ENCODE assay signal across 2 cellular contexts in genomic region chr19:584240-585001, GRCh38.
A peak's percentile ranks its signal among the peaks of the same experiment; 100 is the strongest.
TF ChIP-seq lines count a peak whose summit lies in the region.

No MANE protein-coding gene starts in this region.

TF ChIP-seq in endothelial cell of umbilical vein, 7 proteins besides CTCF, POLR2A, EP300 and RAD21 (continued from another document):
- peak; percentile 74 for TF ChIP-seq POLR2AphosphoS5 (IDR thresholded peaks at IDR 0.05; ENCODE audit: insufficient read depth, low read depth, low read length)

TF ChIP-seq in neural cell, 6 proteins besides CTCF, POLR2A, EP300 and RAD21:
- TF ChIP-seq MXI1 (conservative IDR thresholded peaks at IDR 0.05; ENCODE audit: poor library complexity, severe bottlenecking), result no peak
- TF ChIP-seq REST (IDR thresholded peaks at IDR 0.05; ENCODE audit: borderline replicate concordance), result no peak
- peak; percentile 38 for TF ChIP-seq SMC3 (conservative IDR thresholded peaks at IDR 0.05; ENCODE audit: poor library complexity)
- no peak for TF ChIP-seq EZH2 (IDR thresholded peaks at IDR 0.05; ENCODE audit: borderline replicate concordance, insufficient read depth, low read length, poor library complexity, severe bottlenecking)
- TF ChIP-seq POLR2AphosphoS5 (IDR thresholded peaks at IDR 0.05), result peak; percentile 16
- TF ChIP-seq TAF1 (IDR thresholded peaks at IDR 0.05; ENCODE audit: low read depth), result no peak
